1 cellular context compared by ENCODE assay signal in genomic region chr16:3152022-3152272, GRCh38.
TF ChIP-seq lines count a peak whose summit lies in the region.

No MANE protein-coding gene starts in this region.

TF ChIP-seq in GM12878, 131 proteins besides CTCF, POLR2A, EP300 and RAD21:
- TF ChIP-seq YY1 (IDR thresholded peaks at IDR 0.05; ENCODE audit: low read depth, low read length) (no peak), NFXL1 (IDR thresholded peaks at IDR 0.05; ENCODE audit: borderline replicate concordance) (no peak), NBN (IDR thresholded peaks at IDR 0.05) (no peak), REST (IDR thresholded peaks at IDR 0.05; ENCODE audit: low read depth, low read length) (no peak), FOXK2 (IDR thresholded peaks at IDR 0.05) (no peak), PML (IDR thresholded peaks at IDR 0.05; ENCODE audit: low read length) (0 out of 2 replicates have a peak, but pooled peaks have one; percentile 24), SRF (IDR thresholded peaks at IDR 0.05; ENCODE audit: low read depth in 2 of 2, low read length in 2 of 2) (no peak), SREBF1 (IDR thresholded peaks at IDR 0.05; ENCODE audit: low read length) (no peak), USF2 (IDR thresholded peaks at IDR 0.05; ENCODE audit: borderline replicate concordance, low read depth, low read length) (no peak), SIN3A (IDR thresholded peaks at IDR 0.05; ENCODE audit: low read depth, low read length) (0 out of 2 replicates have a peak, but pooled peaks have one; percentile 49), CHD4 (IDR thresholded peaks at IDR 0.05) (no peak), WRNIP1 (IDR thresholded peaks at IDR 0.05; ENCODE audit: borderline replicate concordance, low read depth, low read length) (no peak), ZZZ3 (IDR thresholded peaks at IDR 0.05; ENCODE audit: control insufficient read depth, insufficient read length, low read depth) (no peak), E2F4 (IDR thresholded peaks at IDR 0.05; ENCODE audit: low read depth, low read length) (no peak), ZNF274 (IDR thresholded peaks at IDR 0.05; ENCODE audit: insufficient read depth, insufficient read length) (no peak), PAX8 (IDR thresholded peaks at IDR 0.05) (no peak)
